In genomic region chr16:55753145-55753631, GRCh38 we compare ENCODE assay signal across 8 cellular contexts.
DNase-seq lines count a peak whose midpoint lies in the region; ATAC-seq and TF ChIP-seq lines count a peak whose summit lies in the region.
"Not testable (repeated sequence)": the region's sequence is repeated elsewhere in the genome, so short reads cannot be mapped to it uniquely, and the experiment has no call there.

No MANE protein-coding gene starts in this region.

- peaks cover 2 to 17% (median 12%) of the 10 kb centered on the region in 8 donors for H3K9me3 Mint-ChIP-seq in CD4-positive, alpha-beta memory T cell
- H3K9me3 Mint-ChIP-seq in T-cell, result peaks cover 13 to 21% (median 17%) of the 10 kb centered on the region in 3 donors
- peaks cover 0 to 20% (median 5%) of the 10 kb centered on the region in 6 donors for H3K9me3 Mint-ChIP-seq in immature natural killer cell

- POLR2A ChIA-PET in CD4-positive, alpha-beta memory T cell (lab: Charles Lee; ENCODE audit: partially characterized antibody); T-cell (lab: Charles Lee): not testable (repeated sequence)

- H3K4me3 ChIP-seq in CD4-positive, alpha-beta memory T cell (ENCODE audit: low read length in 2 of 2), result peak overlapping the region in 1 of 2 donors; percentile 8
- not testable (repeated sequence) for H3K4me3 ChIP-seq in brain microvascular endothelial cell (ENCODE audit: low read depth, low read length)

- not testable (repeated sequence) for H3K27me3 Mint-ChIP-seq in CD4-positive, alpha-beta memory T cell; T-cell
- peaks cover 8 to 11% (median 8%) of the 10 kb centered on the region in 3 donors for H3K27me3 Mint-ChIP-seq in immature natural killer cell (ENCODE audit: low read depth in 3 of 3)

- intact Hi-C loops in CD4-positive, alpha-beta memory T cell (cut with micrococcal nuclease), result not testable (repeated sequence)

- TF ChIP-seq CTCF in brain microvascular endothelial cell (IDR thresholded peaks at IDR 0.05; ENCODE audit: low read depth, low read length, missing control alignments), result not testable (repeated sequence)

- not testable (repeated sequence) for H3K9me3 ChIP-seq in CD4-positive, alpha-beta memory T cell (ENCODE audit: control insufficient read depth in 1 of 2, low read length in 2 of 2)

- DNase-seq in CD4-positive, alpha-beta memory T cell, result peak in 3 of 5 donors; percentile 18 to 52 (median 22)
- DNase-seq in HCEC 1CT (peak; percentile 26), NCI-H2029 (lab: John Stamatoyannopoulos, UW) (peak; percentile 33), brain microvascular endothelial cell (peak; percentile 1), immature natural killer cell (peak in 2 of 3 donors; percentile 12 to 34)
- not testable (repeated sequence) for DNase-seq in T-cell
- peak; percentile 61 for DNase-seq in activated CD8-positive, alpha-beta memory T cell treated with anti-CD3 and anti-CD28 coated beads for 24 hours
- DNase-seq in stimulated activated CD4-positive, alpha-beta T cell treated with anti-CD3 and anti-CD28 coated beads, Interleukin-4, amount 100 ng/mL, for 24 hours, result peak; percentile 21

- in situ Hi-C loops in brain microvascular endothelial cell (cut with HindIII; ENCODE audit: low pct_ligation_motif_present, low sequenced_read_pairs), result not testable (repeated sequence)

- CTCF ChIA-PET in CD4-positive, alpha-beta memory T cell (lab: Charles Lee; ENCODE audit: partially characterized antibody); T-cell (lab: Charles Lee): not testable (repeated sequence)

- ATAC-seq in T-cell (replicated peaks in 1 of 4), result not testable (repeated sequence)

- peaks cover 12% of the 10 kb centered on the region for H3K4me1 ChIP-seq in CD4-positive, alpha-beta memory T cell (ENCODE audit: insufficient read depth, low read length)

- peak overlapping the region in 7 of 8 donors; percentile 40 to 76 (median 51) for H3K4me3 Mint-ChIP-seq in CD4-positive, alpha-beta memory T cell
- peak overlapping the region in 2 of 3 donors; percentile 3 to 22 for H3K4me3 Mint-ChIP-seq in T-cell
- H3K4me3 Mint-ChIP-seq in immature natural killer cell, result peak overlapping the region; percentile 36 to 84 (median 71)

- H3K36me3 ChIP-seq in CD4-positive, alpha-beta memory T cell (ENCODE audit: insufficient read depth, low read length); brain microvascular endothelial cell (replicated peaks): not testable (repeated sequence)

- not testable (repeated sequence) for H3K36me3 Mint-ChIP-seq in CD4-positive, alpha-beta memory T cell; T-cell
- H3K36me3 Mint-ChIP-seq in immature natural killer cell, result peaks cover 0 to 20% (median 7%) of the 10 kb centered on the region in 3 donors

- peaks cover 18 to 28% (median 22%) of the 10 kb centered on the region in 4 donors for H3K4me1 Mint-ChIP-seq in CD4-positive, alpha-beta memory T cell
- peaks cover 16 to 23% (median 17%) of the 10 kb centered on the region in 3 donors for H3K4me1 Mint-ChIP-seq in T-cell
- peaks cover 27 to 29% of the 10 kb centered on the region in 2 donors for H3K4me1 Mint-ChIP-seq in immature natural killer cell

- not testable (repeated sequence) for H3K27ac ChIP-seq in CD4-positive, alpha-beta memory T cell (ENCODE audit: low read depth, low read length); brain microvascular endothelial cell

- not testable (repeated sequence) for H3K27me3 ChIP-seq in CD4-positive, alpha-beta memory T cell (ENCODE audit: insufficient read depth, low read length); brain microvascular endothelial cell (replicated peaks)

- H3K27ac Mint-ChIP-seq in CD4-positive, alpha-beta memory T cell, result peak overlapping the region; percentile 73 to 92 (median 90)
- H3K27ac Mint-ChIP-seq in T-cell (peak overlapping the region; percentile 89 to 92), immature natural killer cell (peak overlapping the region; percentile 88 to 98 (median 95))

Comparison
In these comparisons a context has a peak if more than half of its experiments do, and no peak if none do; other contexts are left out.
1. H3K4me3 Mint-ChIP-seq: peak in every context shown above with its lines; median percentile 71 in immature natural killer cell; 51 in CD4-positive, alpha-beta memory T cell; 12 in T-cell.